In the genomic region with DNA sequence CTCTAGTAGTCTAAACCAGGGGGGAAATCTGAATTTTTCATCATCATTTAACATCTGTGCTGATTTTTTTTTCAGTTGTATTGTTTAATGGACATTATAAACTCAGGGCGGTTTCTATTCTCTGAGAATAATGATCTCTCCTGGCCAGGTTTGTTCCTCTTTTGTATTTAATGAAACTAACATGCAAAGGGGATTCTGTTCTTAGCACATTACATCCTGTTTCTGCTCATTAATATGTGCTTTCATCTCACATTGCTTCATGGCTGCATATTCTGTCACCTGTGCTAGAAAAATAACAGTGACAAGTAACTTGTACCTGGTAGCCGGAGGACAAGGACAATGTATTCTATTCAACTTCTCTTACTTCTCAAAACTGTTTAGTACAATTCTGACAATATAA, we compare ENCODE assay signal across 11 cellular contexts. TPM values are rescaled to one million over a fixed set of nuclear protein-coding genes. Genes with fewer than 3 reads are reported as not detected.
A peak's percentile ranks its signal among the peaks of the same experiment; 100 is the strongest.
DNase-seq lines count a peak whose midpoint lies in the region; ATAC-seq and TF ChIP-seq lines count a peak whose summit lies in the region.
"Had no signal": no experiment of that assay in that cellular context is flagged by ENCODE, and none has a peak within 500 bp of the region (broad histone marks: within the 10 kb centered on the region; RNA-seq: fewer than 3 reads in every experiment).

No MANE protein-coding gene starts in this region.

- no peak for TF ChIP-seq CTCF in GM12865 (IDR thresholded peaks at IDR 0.05; ENCODE audit: insufficient read depth, low read depth, low read length, missing control alignments)

- peak; percentile 73 for DNase-seq in GM12865 (ENCODE audit: low read depth)
- peak; percentile 81 for DNase-seq in germinal center (ENCODE audit: low spot score)
- no peak for DNase-seq in SK-N-DZ (ENCODE audit: low spot score)
- no peak for DNase-seq in NCI-H2107 (lab: John Stamatoyannopoulos, UW)
- DNase-seq in NCI-H1105 treated with DMSO at 0.1 percent for 48 hours (lab: John Stamatoyannopoulos, UW): no peak
- DNase-seq in substantia nigra (lab: John Stamatoyannopoulos, UW): no peak
- DNase-seq: dermis blood vessel endothelial cell; NCI-H1694 treated with DMSO at 0.1 percent for 48 hours; stimulated activated CD4-positive, alpha-beta T cell treated with anti-CD3 and anti-CD28 coated beads, Interleukin-12 subunit alpha, Interleukin-12 subunit beta, amount 100 ng/mL, for 4 hours had no signal

- H3K4me3 ChIP-seq in GM12865 (ENCODE audit: low read depth, low read length): peak overlapping the region; percentile 79

- no peak overlapping the region for H3K27ac ChIP-seq in substantia nigra (ENCODE audit: low read depth, low read length, poor library complexity, severe bottlenecking)

- ATAC-seq in GM19395 (IDR thresholded peaks at IDR 0.05; ENCODE audit: unreplicated experiment) (peak; percentile 49), HG03280 (IDR thresholded peaks at IDR 0.05; ENCODE audit: unreplicated experiment) (peak; percentile 63)

RNA-seq across cellular contexts. Expression of a gene that starts 0.8 kb away (rescaled TPM):
- polyA plus RNA-seq in SK-N-DZ (2014; cell fraction: cytosol; rRNA removed): 0.21 TPM in 1 of 2 replicates, not detected in the other
- not detected in 2 replicates for polyA plus RNA-seq in SK-N-DZ (2014; cell fraction: nucleus; rRNA removed)

RNA-seq across cellular contexts. Expression of a gene that starts 22.5 kb away (rescaled TPM):
- polyA plus RNA-seq in SK-N-DZ (2014; cell fraction: cytosol; rRNA removed): 0.71 and 1.2 TPM in 2 replicates
- polyA plus RNA-seq in SK-N-DZ (2014; cell fraction: nucleus; rRNA removed): 0.37 and 1.2 TPM in 2 replicates

RNA-seq across cellular contexts. Expression of a gene that starts 27.9 kb away (rescaled TPM):
- not detected in 2 replicates for polyA plus RNA-seq in SK-N-DZ (2014; cell fraction: cytosol; rRNA removed)
- not detected in 2 replicates for polyA plus RNA-seq in SK-N-DZ (2014; cell fraction: nucleus; rRNA removed)

RNA-seq across cellular contexts. Expression of a gene that starts 37.5 kb away (rescaled TPM):
- not detected in 2 replicates for polyA plus RNA-seq in SK-N-DZ (2014; cell fraction: cytosol; rRNA removed)
- not detected in 2 replicates for polyA plus RNA-seq in SK-N-DZ (2014; cell fraction: nucleus; rRNA removed)

RNA-seq across cellular contexts. Expression of a gene that starts 38.0 kb away (rescaled TPM):
- polyA plus RNA-seq in SK-N-DZ (2014; cell fraction: cytosol; rRNA removed): not detected in 2 replicates
- polyA plus RNA-seq in SK-N-DZ (2014; cell fraction: nucleus; rRNA removed): not detected in 2 replicates

Comparison
In these comparisons a context has a peak if more than half of its experiments do, and no peak if none do; other contexts are left out.
1. DNase-seq: peak in GM12865 (single experiment) and germinal center (single experiment); none in SK-N-DZ (single experiment), NCI-H2107 (single experiment), NCI-H1105 treated with DMSO at 0.1 percent for 48 hours (single experiment) and substantia nigra (0 of 49).